ENCODE assay signal across 8 cellular contexts in genomic region chr12:6370994-6371754, GRCh38. TPM values are rescaled to one million over a fixed set of nuclear protein-coding genes. Genes with fewer than 3 reads are reported as not detected.
DNase-seq lines count a peak whose midpoint lies in the region; ATAC-seq and TF ChIP-seq lines count a peak whose summit lies in the region.

No MANE protein-coding gene starts in this region.

- CTCF ChIA-PET in CD8-positive, alpha-beta T cell (lab: Charles Lee), result interaction anchor here (1.0 to 3.6 kb wide), 5 partner anchors 37 to 166 kb away, joined by 3 to 28 read pairs (median 5); no protein-coding TSS in a partner anchor
- CTCF ChIA-PET in activated CD8-positive, alpha-beta T cell treated with anti-CD3 and anti-CD28 coated beads for 36 hours (lab: Charles Lee), result interaction anchor here (1.4 kb wide), 1 partner anchor 13 kb away, joined by 3 read pairs; no protein-coding TSS in a partner anchor
- CTCF ChIA-PET in activated CD4-positive, alpha-beta T cell treated with anti-CD3 and anti-CD28 coated beads, Interleukin-2, amount 10 ng/mL, durations not matched to agents 7 days and 5 days (lab: Charles Lee), result interaction anchor here (1.2 to 1.8 kb wide), 5 partner anchors 14 to 36 kb away, joined by 3 to 4 read pairs (median 3); no protein-coding TSS in a partner anchor

- H3K27me3 Mint-ChIP-seq in CD8-positive, alpha-beta T cell (ENCODE audit: low read depth), result no peaks in the 10 kb centered on the region
- H3K27me3 Mint-ChIP-seq in activated CD8-positive, alpha-beta T cell treated with anti-CD3 and anti-CD28 coated beads for 36 hours, result no peaks in the 10 kb centered on the region
- peaks cover 2 to 5% (median 2%) of the 10 kb centered on the region in 3 donors for H3K27me3 Mint-ChIP-seq in CD14-positive monocyte (ENCODE audit: low read depth in 3 of 3)
- no peaks in the 10 kb centered on the region for H3K27me3 Mint-ChIP-seq in activated CD4-positive, alpha-beta T cell treated with anti-CD3 and anti-CD28 coated beads, Interleukin-2, amount 10 ng/mL, durations not matched to agents 7 days and 5 days

- TF ChIP-seq CTCF in CD8-positive, alpha-beta T cell (IDR thresholded peaks at IDR 0.05), result no peak
- no peak for TF ChIP-seq CTCF in activated CD8-positive, alpha-beta T cell treated with anti-CD3 and anti-CD28 coated beads for 36 hours (IDR thresholded peaks at IDR 0.05)
- no peak for TF ChIP-seq CTCF in CD14-positive monocyte (IDR thresholded peaks at IDR 0.05)

- ATAC-seq in CD8-positive, alpha-beta T cell, result no peak
- ATAC-seq in activated CD8-positive, alpha-beta T cell treated with anti-CD3 and anti-CD28 coated beads for 36 hours, result peak; percentile 27
- ATAC-seq in HG03571 (IDR thresholded peaks at IDR 0.05; ENCODE audit: unreplicated experiment), result no peak

- H3K4me1 ChIP-seq in CD8-positive, alpha-beta T cell (ENCODE audit: insufficient read depth, low read length), result peaks cover 21% of the 10 kb centered on the region

- H3K27me3 ChIP-seq in CD8-positive, alpha-beta T cell (ENCODE audit: insufficient read depth, low read length), result no peaks in the 10 kb centered on the region

- no peak for DNase-seq in CD8-positive, alpha-beta T cell
- peak; percentile 93 for DNase-seq in NCI-H128 (lab: John Stamatoyannopoulos, UW; ENCODE audit: unreplicated experiment)
- peak; percentile 36 for DNase-seq in activated CD8-positive, alpha-beta T cell treated with anti-CD3 and anti-CD28 coated beads for 36 hours
- DNase-seq in islet precursor cell, result peak; percentile 100
- DNase-seq in superior temporal gyrus (ENCODE audit: extremely low spot score), result no peak
- DNase-seq in CD14-positive monocyte (ENCODE audit: low spot score), result no peak
- DNase-seq in activated CD4-positive, alpha-beta T cell treated with anti-CD3 and anti-CD28 coated beads, Interleukin-2, amount 10 ng/mL, durations not matched to agents 7 days and 5 days, result no peak

- peaks cover 41% of the 10 kb centered on the region for H3K4me1 Mint-ChIP-seq in CD8-positive, alpha-beta T cell (ENCODE audit: low read depth)
- H3K4me1 Mint-ChIP-seq in activated CD8-positive, alpha-beta T cell treated with anti-CD3 and anti-CD28 coated beads for 36 hours (ENCODE audit: low read depth), result peaks cover 50% of the 10 kb centered on the region
- peaks cover 57% of the 10 kb centered on the region for H3K4me1 Mint-ChIP-seq in CD14-positive monocyte
- H3K4me1 Mint-ChIP-seq in activated CD4-positive, alpha-beta T cell treated with anti-CD3 and anti-CD28 coated beads, Interleukin-2, amount 10 ng/mL, durations not matched to agents 7 days and 5 days, result peaks cover 46% of the 10 kb centered on the region

- no peak overlapping the region for H3K4me3 ChIP-seq in CD8-positive, alpha-beta T cell (ENCODE audit: low read depth, low read length)

- H3K9me3 Mint-ChIP-seq in CD8-positive, alpha-beta T cell, result no peaks in the 10 kb centered on the region
- H3K9me3 Mint-ChIP-seq in activated CD8-positive, alpha-beta T cell treated with anti-CD3 and anti-CD28 coated beads for 36 hours, result no peaks in the 10 kb centered on the region
- no peaks in the 10 kb centered on the region for H3K9me3 Mint-ChIP-seq in CD14-positive monocyte
- no peaks in the 10 kb centered on the region for H3K9me3 Mint-ChIP-seq in activated CD4-positive, alpha-beta T cell treated with anti-CD3 and anti-CD28 coated beads, Interleukin-2, amount 10 ng/mL, durations not matched to agents 7 days and 5 days

- H3K36me3 ChIP-seq in CD8-positive, alpha-beta T cell (ENCODE audit: insufficient read depth, low read length), result no peaks in the 10 kb centered on the region

- no peaks in the 10 kb centered on the region for H3K9me3 ChIP-seq in CD8-positive, alpha-beta T cell (ENCODE audit: low read length)

- intact Hi-C loops in CD8-positive, alpha-beta T cell (cut with DNase I, micrococcal nuclease), result no loop called here
- intact Hi-C loops in activated CD8-positive, alpha-beta T cell treated with anti-CD3 and anti-CD28 coated beads for 36 hours (cut with micrococcal nuclease), result no loop called here
- intact Hi-C loops in CD14-positive monocyte (cut with micrococcal nuclease), result no loop called here

- POLR2A ChIA-PET in CD8-positive, alpha-beta T cell (lab: Charles Lee), result no interaction called here
- POLR2A ChIA-PET in activated CD8-positive, alpha-beta T cell treated with anti-CD3 and anti-CD28 coated beads for 36 hours (lab: Charles Lee), result interaction anchor here (0.6 to 1.9 kb wide), 3 partner anchors 13 to 36 kb away, joined by 3 to 4 read pairs (median 3); partner anchors contain the start of gene TNFRSF1A
- POLR2A ChIA-PET in activated CD4-positive, alpha-beta T cell treated with anti-CD3 and anti-CD28 coated beads, Interleukin-2, amount 10 ng/mL, durations not matched to agents 7 days and 5 days (lab: Charles Lee), result no interaction called here

- no peak overlapping the region for H3K4me3 Mint-ChIP-seq in CD8-positive, alpha-beta T cell
- H3K4me3 Mint-ChIP-seq in activated CD8-positive, alpha-beta T cell treated with anti-CD3 and anti-CD28 coated beads for 36 hours, result no peak overlapping the region
- no peak overlapping the region for H3K4me3 Mint-ChIP-seq in CD14-positive monocyte
- H3K4me3 Mint-ChIP-seq in activated CD4-positive, alpha-beta T cell treated with anti-CD3 and anti-CD28 coated beads, Interleukin-2, amount 10 ng/mL, durations not matched to agents 7 days and 5 days, result no peak overlapping the region

- H3K27ac Mint-ChIP-seq in CD8-positive, alpha-beta T cell, result peak overlapping the region; percentile 35
- peak overlapping the region; percentile 19 for H3K27ac Mint-ChIP-seq in activated CD8-positive, alpha-beta T cell treated with anti-CD3 and anti-CD28 coated beads for 36 hours
- H3K27ac Mint-ChIP-seq in CD14-positive monocyte, result peak overlapping the region in 1 of 7 donors; percentile 41
- no peak overlapping the region for H3K27ac Mint-ChIP-seq in activated CD4-positive, alpha-beta T cell treated with anti-CD3 and anti-CD28 coated beads, Interleukin-2, amount 10 ng/mL, durations not matched to agents 7 days and 5 days

- H3K27ac ChIP-seq in CD8-positive, alpha-beta T cell (ENCODE audit: low read depth, low read length), result no peak overlapping the region

- H3K36me3 Mint-ChIP-seq in CD8-positive, alpha-beta T cell, result no peaks in the 10 kb centered on the region
- no peaks in the 10 kb centered on the region for H3K36me3 Mint-ChIP-seq in activated CD8-positive, alpha-beta T cell treated with anti-CD3 and anti-CD28 coated beads for 36 hours (ENCODE audit: low read depth)
- H3K36me3 Mint-ChIP-seq in CD14-positive monocyte, result peaks cover 0 to 2% of the 10 kb centered on the region in 2 donors
- H3K36me3 Mint-ChIP-seq in activated CD4-positive, alpha-beta T cell treated with anti-CD3 and anti-CD28 coated beads, Interleukin-2, amount 10 ng/mL, durations not matched to agents 7 days and 5 days (ENCODE audit: low read depth), result no peaks in the 10 kb centered on the region

RNA-seq across cellular contexts. Expression of gene SCNN1A, which starts 4.2 kb away (rescaled TPM):
- total RNA-seq in CD8-positive, alpha-beta T cell, result 1 to 10 TPM in 1 of 2 experiments, under 1 TPM in 1; 0.50 to 1.1 TPM
- total RNA-seq in activated CD8-positive, alpha-beta T cell treated with anti-CD3 and anti-CD28 coated beads for 36 hours, result 1 to 10 TPM; 2.3 to 3.8 TPM
- under 1 TPM; 0.11 to 0.63 TPM for polyA plus RNA-seq in CD14-positive monocyte
- total RNA-seq in activated CD4-positive, alpha-beta T cell treated with anti-CD3 and anti-CD28 coated beads, Interleukin-2, amount 10 ng/mL, durations not matched to agents 7 days and 5 days, result under 1 TPM; 0.54 to 0.67 TPM

RNA-seq across cellular contexts. Expression of gene LTBR, which starts 12.8 kb away (rescaled TPM):
- under 1 TPM in 1 of 2 experiments, not detected in 1; 0.44 TPM for total RNA-seq in CD8-positive, alpha-beta T cell
- 1 to 10 TPM; 1.5 to 1.6 TPM for total RNA-seq in activated CD8-positive, alpha-beta T cell treated with anti-CD3 and anti-CD28 coated beads for 36 hours
- polyA plus RNA-seq in CD14-positive monocyte, result 10 to 100 TPM; 56.4 to 60.6 TPM
- total RNA-seq in activated CD4-positive, alpha-beta T cell treated with anti-CD3 and anti-CD28 coated beads, Interleukin-2, amount 10 ng/mL, durations not matched to agents 7 days and 5 days, result not detected

RNA-seq across cellular contexts. Expression of gene TNFRSF1A, which starts 29.3 kb away (rescaled TPM):
- total RNA-seq in CD8-positive, alpha-beta T cell, result 10 to 100 TPM; 16.7 to 18.8 TPM
- 10 to 100 TPM; 40.6 TPM for total RNA-seq in activated CD8-positive, alpha-beta T cell treated with anti-CD3 and anti-CD28 coated beads for 36 hours
- polyA plus RNA-seq in CD14-positive monocyte, result 100 to 1,000 TPM; 108 to 157 TPM
- total RNA-seq in activated CD4-positive, alpha-beta T cell treated with anti-CD3 and anti-CD28 coated beads, Interleukin-2, amount 10 ng/mL, durations not matched to agents 7 days and 5 days, result 10 to 100 TPM; 59.3 to 64.4 TPM

Comparison
In these comparisons a context has a peak if more than half of its experiments do, and no peak if none do; other contexts are left out.
1. DNase-seq: peak in NCI-H128 (single experiment), activated CD8-positive, alpha-beta T cell treated with anti-CD3 and anti-CD28 coated beads for 36 hours (single experiment) and islet precursor cell (single experiment); none in CD8-positive, alpha-beta T cell (0 of 7), superior temporal gyrus (single experiment), CD14-positive monocyte (single experiment) and activated CD4-positive, alpha-beta T cell treated with anti-CD3 and anti-CD28 coated beads, Interleukin-2, amount 10 ng/mL, durations not matched to agents 7 days and 5 days (single experiment).